In genomic region chr20:60403105-60403741, GRCh38 we compare ENCODE assay signal across 22 cellular contexts.
DNase-seq lines count a peak whose midpoint lies in the region; ATAC-seq and TF ChIP-seq lines count a peak whose summit lies in the region.
"Had no signal": no experiment of that assay in that cellular context is flagged by ENCODE, and none has a peak within 500 bp of the region (broad histone marks: within the 10 kb centered on the region; RNA-seq: fewer than 3 reads in every experiment).

No MANE protein-coding gene starts in this region.

- H3K9me3 ChIP-seq in MG63, result no peaks in the 10 kb centered on the region
- no peaks in the 10 kb centered on the region for H3K9me3 ChIP-seq in CD8-positive, alpha-beta T cell (ENCODE audit: low read length)

- POLR2A ChIA-PET in CD8-positive, alpha-beta T cell (lab: Charles Lee), result no interaction called here

- peaks cover 0 to 14% (median 12%) of the 10 kb centered on the region in 5 experiments for H3K9me3 Mint-ChIP-seq in brain
- peaks cover 4 to 9% of the 10 kb centered on the region in 2 donors for H3K9me3 Mint-ChIP-seq in stimulated activated naive B cell treated with anti-CD40 and anti-IgM and Interleukin-4, amounts not matched to agents 10 μg/mL and 1 μg/mL and 100 μg/mL, for 72 hours
- H3K9me3 Mint-ChIP-seq in CD8-positive, alpha-beta T cell, result peaks cover 10% of the 10 kb centered on the region

- H3K27ac Mint-ChIP-seq in brain, result peak overlapping the region in 3 of 5 experiments; percentile 59 to 71 (median 61)
- no peak overlapping the region for H3K27ac Mint-ChIP-seq in stimulated activated naive B cell treated with anti-CD40 and anti-IgM and Interleukin-4, amounts not matched to agents 10 μg/mL and 1 μg/mL and 100 μg/mL, for 72 hours
- H3K27ac Mint-ChIP-seq in CD8-positive, alpha-beta T cell, result no peak overlapping the region

- DNase-seq in stimulated activated CD4-positive, alpha-beta T cell treated with anti-CD3 and anti-CD28 coated beads, Interleukin-15, amount 100 ng/mL, for 24 hours, result peak; percentile 12
- DNase-seq in stimulated activated CD4-positive, alpha-beta T cell treated with anti-CD3 and anti-CD28 coated beads, Interleukin-12 subunit alpha, Interleukin-12 subunit beta, amount 100 ng/mL, for 4 hours, result no peak
- DNase-seq in MG63 (peak; percentile 42), NCI-H1417 (lab: John Stamatoyannopoulos, UW) (no peak)
- DNase-seq in stimulated activated naive B cell treated with anti-CD40 and anti-IgM and Interleukin-4, amounts not matched to agents 10 μg/mL and 1 μg/mL and 100 μg/mL, for 72 hours, result no peak
- DNase-seq in CD8-positive, alpha-beta T cell, result no peak
- DNase-seq: ACHN; activated CD4-positive, alpha-beta T cell treated with anti-CD3 and anti-CD28 coated beads, Interleukin-2, amount 50 U/mL, for 4 hours; activated gamma-delta T cell; cortex of kidney; KG1; NCI-H1048; NCI-H2029; NCI-H345; NK-92 treated with Interleukin-12 subunit alpha and Interleukin-12 subunit beta, amount 100 ng/mL, for 24 hours; stimulated activated CD8-positive, alpha-beta memory T cell treated with anti-CD3 and anti-CD28 coated beads, Interleukin-4, amount 100 ng/mL, for 48 hours had no signal

- no peaks in the 10 kb centered on the region for H3K27me3 ChIP-seq in MG63
- H3K27me3 ChIP-seq in CD8-positive, alpha-beta T cell (ENCODE audit: insufficient read depth, low read length), result no peaks in the 10 kb centered on the region
- H3K27me3 ChIP-seq: cardiac muscle cell, right atrium auricular region had no signal

- no peaks in the 10 kb centered on the region for H3K4me1 ChIP-seq in CD8-positive, alpha-beta T cell (ENCODE audit: insufficient read depth, low read length)
- H3K4me1 ChIP-seq: HAP-1, right atrium auricular region had no signal

- peaks cover 21% of the 10 kb centered on the region for H3K27me3 Mint-ChIP-seq in brain
- peaks cover 0 to 4% of the 10 kb centered on the region in 2 donors for H3K27me3 Mint-ChIP-seq in stimulated activated naive B cell treated with anti-CD40 and anti-IgM and Interleukin-4, amounts not matched to agents 10 μg/mL and 1 μg/mL and 100 μg/mL, for 72 hours
- H3K27me3 Mint-ChIP-seq in CD8-positive, alpha-beta T cell (ENCODE audit: low read depth), result no peaks in the 10 kb centered on the region

- peak; percentile 25 to 34 for ATAC-seq in stimulated activated naive B cell treated with anti-CD40 and anti-IgM and Interleukin-4, amounts not matched to agents 10 μg/mL and 1 μg/mL and 100 μg/mL, for 72 hours (replicated peaks)
- no peak for ATAC-seq in CD8-positive, alpha-beta T cell
- no peak for ATAC-seq in HG03442 (IDR thresholded peaks at IDR 0.05; ENCODE audit: unreplicated experiment)

- no peaks in the 10 kb centered on the region for H3K36me3 ChIP-seq in MG63
- H3K36me3 ChIP-seq in CD8-positive, alpha-beta T cell (ENCODE audit: insufficient read depth, low read length), result no peaks in the 10 kb centered on the region
- H3K36me3 ChIP-seq: cardiac muscle cell, HAP-1, right atrium auricular region had no signal

- CTCF ChIA-PET in CD8-positive, alpha-beta T cell (lab: Charles Lee), result no interaction called here

- H3K36me3 Mint-ChIP-seq in brain, result no peaks in the 10 kb centered on the region
- H3K36me3 Mint-ChIP-seq in stimulated activated naive B cell treated with anti-CD40 and anti-IgM and Interleukin-4, amounts not matched to agents 10 μg/mL and 1 μg/mL and 100 μg/mL, for 72 hours, result no peaks in the 10 kb centered on the region
- no peaks in the 10 kb centered on the region for H3K36me3 Mint-ChIP-seq in CD8-positive, alpha-beta T cell

- intact Hi-C loops in CD8-positive, alpha-beta T cell (cut with DNase I, micrococcal nuclease), result no loop called here

- no peak overlapping the region for H3K27ac ChIP-seq in CD8-positive, alpha-beta T cell (ENCODE audit: low read depth, low read length)
- H3K27ac ChIP-seq: C4-2B, cardiac muscle cell, right atrium auricular region had no signal

- H3K4me3 Mint-ChIP-seq in brain, result peak overlapping the region in 1 of 5 experiments; percentile 25
- no peak overlapping the region for H3K4me3 Mint-ChIP-seq in stimulated activated naive B cell treated with anti-CD40 and anti-IgM and Interleukin-4, amounts not matched to agents 10 μg/mL and 1 μg/mL and 100 μg/mL, for 72 hours
- no peak overlapping the region for H3K4me3 Mint-ChIP-seq in CD8-positive, alpha-beta T cell

- TF ChIP-seq CTCF in brain (conservative IDR thresholded peaks at IDR 0.05), result no peak
- no peak for TF ChIP-seq CTCF in CD8-positive, alpha-beta T cell (IDR thresholded peaks at IDR 0.05)

- no peak overlapping the region for H3K4me3 ChIP-seq in MG63
- no peak overlapping the region for H3K4me3 ChIP-seq in CD8-positive, alpha-beta T cell (ENCODE audit: low read depth, low read length)
- H3K4me3 ChIP-seq: cardiac muscle cell, HAP-1, right atrium auricular region had no signal

- H3K4me1 Mint-ChIP-seq in brain, result peaks cover 24% of the 10 kb centered on the region
- H3K4me1 Mint-ChIP-seq in stimulated activated naive B cell treated with anti-CD40 and anti-IgM and Interleukin-4, amounts not matched to agents 10 μg/mL and 1 μg/mL and 100 μg/mL, for 72 hours, result no peaks in the 10 kb centered on the region
- H3K4me1 Mint-ChIP-seq in CD8-positive, alpha-beta T cell (ENCODE audit: low read depth), result no peaks in the 10 kb centered on the region

Comparison
In these comparisons a context has a peak if more than half of its experiments do, and no peak if none do; other contexts are left out.
1. DNase-seq: peak in stimulated activated CD4-positive, alpha-beta T cell treated with anti-CD3 and anti-CD28 coated beads, Interleukin-15, amount 100 ng/mL, for 24 hours (single experiment) and MG63 (single experiment); none in stimulated activated CD4-positive, alpha-beta T cell treated with anti-CD3 and anti-CD28 coated beads, Interleukin-12 subunit alpha, Interleukin-12 subunit beta, amount 100 ng/mL, for 4 hours (single experiment), stimulated activated naive B cell treated with anti-CD40 and anti-IgM and Interleukin-4, amounts not matched to agents 10 μg/mL and 1 μg/mL and 100 μg/mL, for 72 hours (single experiment), CD8-positive, alpha-beta T cell (0 of 7) and NCI-H1417 (0 of 3).
2. H3K27ac Mint-ChIP-seq: peak in brain (3 of 5); none in stimulated activated naive B cell treated with anti-CD40 and anti-IgM and Interleukin-4, amounts not matched to agents 10 μg/mL and 1 μg/mL and 100 μg/mL, for 72 hours (single experiment) and CD8-positive, alpha-beta T cell (single experiment).
3. ATAC-seq: peak in stimulated activated naive B cell treated with anti-CD40 and anti-IgM and Interleukin-4, amounts not matched to agents 10 μg/mL and 1 μg/mL and 100 μg/mL, for 72 hours (2 of 2); none in CD8-positive, alpha-beta T cell (single experiment) and HG03442 (single experiment).